In genomic region chr12:40225337-40225983, GRCh38 we compare ENCODE assay signal across 9 cellular contexts. TPM values are rescaled to one million over a fixed set of nuclear protein-coding genes. Genes with fewer than 3 reads are reported as not detected.
A peak's percentile ranks its signal among the peaks of the same experiment; 100 is the strongest.
DNase-seq lines count a peak whose midpoint lies in the region; ATAC-seq and TF ChIP-seq lines count a peak whose summit lies in the region.
"Had no signal": no experiment of that assay in that cellular context is flagged by ENCODE, and none has a peak within 500 bp of the region (broad histone marks: within the 10 kb centered on the region; RNA-seq: fewer than 3 reads in every experiment).

No MANE protein-coding gene starts in this region.

- DNase-seq in AG09309 (ENCODE audit: low read depth): no peak
- no peak for DNase-seq in NT2/D1 (ENCODE audit: low read depth, low spot score)
- no peak for DNase-seq in endodermal cell
- no peak for DNase-seq in natural killer cell
- DNase-seq in NCI-H226: no peak
- no peak for DNase-seq in NCI-H2227 (lab: John Stamatoyannopoulos, UW; ENCODE audit: unreplicated experiment)
- DNase-seq in effector CD8-positive, alpha-beta T cell (lab: John Stamatoyannopoulos, UW): no peak
- no peak for DNase-seq in stimulated activated CD4-positive, alpha-beta T cell treated with anti-CD3 and anti-CD28 coated beads, Interleukin-2, amount 100 ng/mL, for 48 hours

- 59 to 70% methylated on average over 7 to 12 of the region's 12 CpGs for WGBS in endodermal cell (ENCODE audit: insufficient coverage in 1 of 2, insufficient read length in 1 of 2), 2 experiments

- H3K4me1 Mint-ChIP-seq in endodermal cell (peaks cover 17% of the 10 kb centered on the region), natural killer cell (peaks cover 16 to 17% of the 10 kb centered on the region in 2 donors)

- H3K36me3 ChIP-seq in NT2/D1 (ENCODE audit: insufficient read depth, insufficient read length, low read length) (no peaks in the 10 kb centered on the region), endodermal cell (ENCODE audit: control insufficient read depth, insufficient read depth, low read length) (no peaks in the 10 kb centered on the region)
- H3K36me3 ChIP-seq: SJSA1 had no signal

- no peak overlapping the region for H3K9ac ChIP-seq in NT2/D1 (ENCODE audit: insufficient read length, low read depth)
- no peak overlapping the region for H3K9ac ChIP-seq in endodermal cell (ENCODE audit: extremely low read depth, low read length, poor library complexity, severe bottlenecking)

- intact Hi-C loops in natural killer cell (cut with micrococcal nuclease): no loop called here

- H3K9me3 ChIP-seq in NT2/D1 (ENCODE audit: insufficient read depth, low read length): no peaks in the 10 kb centered on the region
- H3K9me3 ChIP-seq in endodermal cell (ENCODE audit: control insufficient read depth, low read length): no peaks in the 10 kb centered on the region
- H3K9me3 ChIP-seq: SJSA1 had no signal

- H3K4me3 ChIP-seq in AG09309 (ENCODE audit: control insufficient read depth, low read depth, low read length) (peak overlapping the region; percentile 57), NT2/D1 (ENCODE audit: insufficient read length, low read depth) (peak overlapping the region; percentile 59), endodermal cell (ENCODE audit: low read length) (peak overlapping the region; percentile 67)

- H3K9me3 Mint-ChIP-seq in endodermal cell (no peaks in the 10 kb centered on the region), natural killer cell (no peaks in the 10 kb centered on the region)

- H3K4me3 Mint-ChIP-seq in endodermal cell: peak overlapping the region; percentile 53
- H3K4me3 Mint-ChIP-seq in natural killer cell: peak overlapping the region; percentile 80

- ATAC-seq in natural killer cell: no peak

- no peak overlapping the region for H3K27ac Mint-ChIP-seq in endodermal cell
- no peak overlapping the region for H3K27ac Mint-ChIP-seq in natural killer cell

- H3K27me3 ChIP-seq in NT2/D1 (ENCODE audit: insufficient read depth, insufficient read length) (peaks cover 42% of the 10 kb centered on the region), endodermal cell (ENCODE audit: control insufficient read depth, insufficient read depth, low read length, poor library complexity, severe bottlenecking) (peaks cover 32% of the 10 kb centered on the region)

- H3K27me3 Mint-ChIP-seq in endodermal cell (ENCODE audit: insufficient read depth) (peaks cover 38% of the 10 kb centered on the region), natural killer cell (ENCODE audit: low read depth in 2 of 2) (peaks cover 13 to 29% of the 10 kb centered on the region in 2 donors)

- H3K4me1 ChIP-seq in NT2/D1 (ENCODE audit: insufficient read depth, insufficient read length): no peaks in the 10 kb centered on the region
- no peaks in the 10 kb centered on the region for H3K4me1 ChIP-seq in endodermal cell (ENCODE audit: control insufficient read depth, insufficient read depth, low read length)

- no peak for TF ChIP-seq CTCF in AG09309 (IDR thresholded peaks at IDR 0.05; ENCODE audit: control insufficient read depth, insufficient read depth, low read depth, low read length, missing control alignments)
- TF ChIP-seq CTCF in endodermal cell (conservative IDR thresholded peaks at IDR 0.05): no peak
- TF ChIP-seq CTCF in natural killer cell (IDR thresholded peaks at IDR 0.05): no peak

- no peak overlapping the region for H3K27ac ChIP-seq in endodermal cell (ENCODE audit: low read depth, low read length)
- H3K27ac ChIP-seq: SJSA1 had no signal

- H3K36me3 Mint-ChIP-seq in endodermal cell (ENCODE audit: low read depth) (no peaks in the 10 kb centered on the region), natural killer cell (no peaks in the 10 kb centered on the region)

RNA-seq across cellular contexts. Expression of gene LRRK2, which starts 0.7 kb away (rescaled TPM):
- 1 to 10 TPM; 1.2 to 1.9 TPM for total RNA-seq in endodermal cell
- 0.61 TPM for polyA plus RNA-seq in endodermal cell (2013, experiment 1 of 2)
- 0.95 TPM for polyA plus RNA-seq in endodermal cell (2013, experiment 2 of 2)
- 1 to 10 TPM; 1.6 to 6.1 (median 3.3) TPM for total RNA-seq in natural killer cell
